In genomic region chr1:27527223-27527856, GRCh38 we compare ENCODE assay signal across 8 cellular contexts. TPM values are rescaled to one million over a fixed set of nuclear protein-coding genes. Genes with fewer than 3 reads are reported as not detected.
DNase-seq lines count a peak whose midpoint lies in the region; ATAC-seq, FAIRE-seq and TF ChIP-seq lines count a peak whose summit lies in the region.

No MANE protein-coding gene starts in this region.

- no peaks in the 10 kb centered on the region for H3K27me3 Mint-ChIP-seq in activated CD4-positive, alpha-beta memory T cell treated with anti-CD3 and anti-CD28 coated beads for 36 hours

- peak overlapping the region; percentile 87 to 98 (median 97) for H3K27ac ChIP-seq in gastroesophageal sphincter
- peak overlapping the region; percentile 93 to 98 for H3K27ac ChIP-seq in ovary

- H3K4me1 ChIP-seq in gastroesophageal sphincter = peaks cover 7 to 84% (median 62%) of the 10 kb centered on the region in 3 donors
- H3K4me1 ChIP-seq in ovary (ENCODE audit: insufficient read depth) = peaks cover 40% of the 10 kb centered on the region

- H3K4me3 Mint-ChIP-seq in activated CD4-positive, alpha-beta memory T cell treated with anti-CD3 and anti-CD28 coated beads for 36 hours = peak overlapping the region; percentile 17

- H3K9me3 ChIP-seq in gastroesophageal sphincter (no peaks in the 10 kb centered on the region), ovary (no peaks in the 10 kb centered on the region)

- H3K27ac Mint-ChIP-seq in activated CD4-positive, alpha-beta memory T cell treated with anti-CD3 and anti-CD28 coated beads for 36 hours = no peak overlapping the region

- CTCF ChIA-PET in activated CD4-positive, alpha-beta memory T cell treated with anti-CD3 and anti-CD28 coated beads for 36 hours (lab: Charles Lee) = interaction anchor here (0.8 to 1.5 kb wide), 3 partner anchors 29 to 136 kb away, joined by 3 to 4 read pairs (median 3); no protein-coding TSS in a partner anchor

- peaks cover 47% of the 10 kb centered on the region for H3K4me1 Mint-ChIP-seq in activated CD4-positive, alpha-beta memory T cell treated with anti-CD3 and anti-CD28 coated beads for 36 hours (ENCODE audit: low read depth)

- FAIRE-seq in GM18507 (lab: Jason Lieb, UNC) = no peak

- no peaks in the 10 kb centered on the region for H3K9me3 Mint-ChIP-seq in activated CD4-positive, alpha-beta memory T cell treated with anti-CD3 and anti-CD28 coated beads for 36 hours

- no peaks in the 10 kb centered on the region for H3K36me3 ChIP-seq in gastroesophageal sphincter
- no peaks in the 10 kb centered on the region for H3K36me3 ChIP-seq in ovary

- no CpG with 5 or more reads among the region's 21 CpGs for WGBS in gastroesophageal sphincter (ENCODE audit: low coverage in 1 of 2), 2 donors
- 7 to 18% (median 8%) methylated on average over 18 to 21 of the region's 21 CpGs for WGBS in ovary, 3 donors

- no peak for TF ChIP-seq CTCF in gastroesophageal sphincter (IDR thresholded peaks at IDR 0.05)
- TF ChIP-seq CTCF in ovary (IDR thresholded peaks at IDR 0.05) = no peak

- peak; percentile 25 for DNase-seq in GM18507 (ENCODE audit: extremely low spot score, insufficient read length, low read depth)
- peak; percentile 90 for DNase-seq in NCI-H2107 treated with DMSO at 0.1 percent for 48 hours (lab: John Stamatoyannopoulos, UW; ENCODE audit: unreplicated experiment)
- peak; percentile 44 for DNase-seq in activated CD4-positive, alpha-beta memory T cell treated with anti-CD3 and anti-CD28 coated beads for 36 hours
- peak; percentile 86 to 89 (median 88) for DNase-seq in ovary
- DNase-seq in hippocampal formation (lab: John Stamatoyannopoulos, UW) = no peak
- no peak for DNase-seq in NCI-H226

- no peaks in the 10 kb centered on the region for H3K36me3 Mint-ChIP-seq in activated CD4-positive, alpha-beta memory T cell treated with anti-CD3 and anti-CD28 coated beads for 36 hours

- H3K4me3 ChIP-seq in gastroesophageal sphincter (peak overlapping the region; percentile 25 to 56), ovary (peak overlapping the region; percentile 39)

- intact Hi-C loops in activated CD4-positive, alpha-beta memory T cell treated with anti-CD3 and anti-CD28 coated beads for 36 hours (cut with micrococcal nuclease) = no loop called here
- intact Hi-C loops in ovary (cut with DNase I) = loop anchor here in 2 of 4 donors (5.0 to 10.0 kb wide), 3 partner anchors 35 to 77 kb away; partner anchors contain the start of gene AHDC1 (in 2 of the 2)

- POLR2A ChIA-PET in activated CD4-positive, alpha-beta memory T cell treated with anti-CD3 and anti-CD28 coated beads for 36 hours (lab: Charles Lee) = no interaction called here

- H3K27me3 ChIP-seq in gastroesophageal sphincter (no peaks in the 10 kb centered on the region), ovary (no peaks in the 10 kb centered on the region)

- no peak for TF ChIP-seq EP300 in gastroesophageal sphincter (IDR thresholded peaks at IDR 0.05)
- TF ChIP-seq EP300 in ovary (IDR thresholded peaks at IDR 0.05) = no peak

- ATAC-seq in gastroesophageal sphincter (peak; percentile 7), HG02759 (IDR thresholded peaks at IDR 0.05; ENCODE audit: unreplicated experiment) (no peak)

- no peak for TF ChIP-seq POLR2A in gastroesophageal sphincter (IDR thresholded peaks at IDR 0.05)
- TF ChIP-seq POLR2A in ovary (IDR thresholded peaks at IDR 0.05) = no peak

RNA-seq across cellular contexts. Expression of gene WASF2, which starts 37.4 kb away (rescaled TPM):
- total RNA-seq in activated CD4-positive, alpha-beta memory T cell treated with anti-CD3 and anti-CD28 coated beads for 36 hours = 100 to 1,000 TPM; 109 to 110 TPM
- 100 to 1,000 TPM in 1 of 4 donors, 10 to 100 TPM in 3; 74.7 to 107 (median 79.8) TPM for total RNA-seq in gastroesophageal sphincter
- 100 to 1,000 TPM in 5 of 7 donors, 10 to 100 TPM in 2; 28.0 to 163 (median 153) TPM for total RNA-seq in ovary
- polyA plus RNA-seq in ovary = 100 to 1,000 TPM in 1 of 2 donors, 10 to 100 TPM in 1; 58.0 to 233 TPM

Comparison
In these comparisons a context has a peak if more than half of its experiments do, and no peak if none do; other contexts are left out.
1. DNase-seq: peak in GM18507 (single experiment), NCI-H2107 treated with DMSO at 0.1 percent for 48 hours (single experiment), activated CD4-positive, alpha-beta memory T cell treated with anti-CD3 and anti-CD28 coated beads for 36 hours (single experiment) and ovary (5 of 5); none in hippocampal formation (0 of 2) and NCI-H226 (single experiment).